8 cellular contexts compared by ENCODE assay signal in the genomic region with DNA sequence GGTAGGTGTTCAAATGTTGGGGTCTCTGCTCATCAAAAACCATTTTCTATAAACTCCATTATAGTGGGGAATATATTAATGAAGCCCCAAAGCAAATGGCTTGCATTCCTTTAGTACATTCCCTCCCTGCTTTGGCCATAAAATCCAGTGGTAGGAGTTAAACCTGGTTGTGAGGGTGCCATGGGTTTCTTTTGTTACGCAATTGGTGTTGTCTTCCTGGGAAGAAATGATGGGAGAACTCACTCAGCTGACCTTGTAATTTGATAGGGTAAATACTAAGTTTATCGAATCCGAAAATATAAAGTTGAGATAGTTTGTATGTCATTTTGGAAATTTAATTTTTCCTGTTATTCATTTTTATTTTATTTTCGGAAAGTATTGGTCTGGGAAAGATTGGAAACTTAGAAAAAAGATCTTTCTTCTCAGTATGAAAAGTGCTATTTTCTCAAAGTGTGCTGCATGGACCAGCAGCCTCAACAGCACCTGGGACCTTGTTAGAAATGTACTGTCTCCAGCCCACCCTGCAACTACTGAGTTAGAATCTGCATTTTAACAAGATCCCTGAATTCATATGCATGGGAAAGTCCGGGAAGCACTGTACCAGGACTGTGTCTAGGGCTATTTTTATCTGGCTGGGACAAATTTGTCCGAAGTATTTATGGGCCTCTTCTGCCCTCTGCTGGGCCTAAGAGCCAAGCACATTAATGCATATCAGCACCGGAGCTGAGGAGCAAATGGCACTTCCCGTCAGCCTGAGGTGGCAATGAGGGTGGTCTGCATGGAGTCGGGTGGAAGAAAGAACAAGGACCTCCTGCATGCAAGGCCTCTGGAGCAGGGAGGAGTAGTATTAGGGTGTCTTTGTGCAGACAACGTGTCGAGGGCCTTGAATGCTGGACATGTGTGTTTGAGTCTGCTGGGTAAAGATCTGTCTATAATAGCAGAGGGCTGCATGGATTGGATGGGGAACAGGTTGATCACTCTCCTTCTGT. TPM values are rescaled to one million over a fixed set of nuclear protein-coding genes. Genes with fewer than 3 reads are reported as not detected.
DNase-seq lines count a peak whose midpoint lies in the region; ATAC-seq, FAIRE-seq and TF ChIP-seq lines count a peak whose summit lies in the region.

No MANE protein-coding gene starts in this region.

- TF ChIP-seq CTCF in D721Med (IDR thresholded peaks at IDR 0.05; ENCODE audit: insufficient read depth, missing control alignments) (peak; percentile 95), Peyer's patch (IDR thresholded peaks at IDR 0.05) (peak; percentile 30 to 92 (median 84))

- no peak overlapping the region for H3K27ac ChIP-seq in Peyer's patch
- H3K27ac ChIP-seq in substantia nigra (ENCODE audit: low read depth, low read length, poor library complexity, severe bottlenecking), result peak overlapping the region; percentile 55

- DNase-seq in D721Med (ENCODE audit: insufficient read length, low spot score), result no peak
- peak; percentile 46 for DNase-seq in HuH-7 (ENCODE audit: low spot score)
- DNase-seq in Peyer's patch, result peak; percentile 55 to 84 (median 62)
- DNase-seq in activated T-cell treated with anti-CD3 and anti-CD28 coated beads, Interleukin-2, amount 50 U/mL, for 72 hours, result peak; percentile 40 to 41
- DNase-seq in fibroblast of the conjunctiva (ENCODE audit: low read depth), result peak; percentile 44
- DNase-seq in substantia nigra (lab: John Stamatoyannopoulos, UW), result peak in 44 of 49 donors; percentile 3 to 78 (median 56)

- no peak overlapping the region for H3K4me3 ChIP-seq in Peyer's patch
- no peak overlapping the region for H3K4me3 ChIP-seq in neuron (ENCODE audit: low read length)

- peak overlapping the region; percentile 2 for H2AFZ ChIP-seq in neuron (ENCODE audit: low read depth, low read length)

- no peaks in the 10 kb centered on the region for H3K36me3 ChIP-seq in Peyer's patch
- no peaks in the 10 kb centered on the region for H3K36me3 ChIP-seq in neuron (ENCODE audit: insufficient read depth, low read length)

- H3K4me1 ChIP-seq in Peyer's patch (no peaks in the 10 kb centered on the region), neuron (ENCODE audit: insufficient read depth, low read length) (peaks cover 5% of the 10 kb centered on the region)

- ATAC-seq in activated T-cell treated with anti-CD3 and anti-CD28 coated beads, Interleukin-2, amount 50 U/mL, for 72 hours (replicated peaks in 1 of 2), result peak; percentile 66 to 74
- ATAC-seq in HG02623 (IDR thresholded peaks at IDR 0.05; ENCODE audit: unreplicated experiment), result no peak

- TF ChIP-seq POLR2A in Peyer's patch (IDR thresholded peaks at IDR 0.05), result no peak

- H3K27ac Mint-ChIP-seq in activated T-cell treated with anti-CD3 and anti-CD28 coated beads, Interleukin-2, amount 50 U/mL, for 72 hours, result no peak overlapping the region

- no peak for FAIRE-seq in D721Med (lab: Jason Lieb, UNC)

- no peaks in the 10 kb centered on the region for H3K4me1 Mint-ChIP-seq in activated T-cell treated with anti-CD3 and anti-CD28 coated beads, Interleukin-2, amount 50 U/mL, for 72 hours (ENCODE audit: low read depth)

- H3K27me3 ChIP-seq in Peyer's patch, result no peaks in the 10 kb centered on the region
- H3K27me3 ChIP-seq in neuron (ENCODE audit: insufficient read depth, low read length), result no peaks in the 10 kb centered on the region

- no peaks in the 10 kb centered on the region for H3K27me3 Mint-ChIP-seq in activated T-cell treated with anti-CD3 and anti-CD28 coated beads, Interleukin-2, amount 50 U/mL, for 72 hours (ENCODE audit: low read depth)

- no peaks in the 10 kb centered on the region for H3K36me3 Mint-ChIP-seq in activated T-cell treated with anti-CD3 and anti-CD28 coated beads, Interleukin-2, amount 50 U/mL, for 72 hours (ENCODE audit: insufficient read depth in 2 of 2)

- H3K4me3 Mint-ChIP-seq in activated T-cell treated with anti-CD3 and anti-CD28 coated beads, Interleukin-2, amount 50 U/mL, for 72 hours, result no peak overlapping the region

- peaks cover 0 to 4% of the 10 kb centered on the region in 2 donors for H3K9me3 Mint-ChIP-seq in activated T-cell treated with anti-CD3 and anti-CD28 coated beads, Interleukin-2, amount 50 U/mL, for 72 hours

- no peaks in the 10 kb centered on the region for H3K9me3 ChIP-seq in Peyer's patch
- H3K9me3 ChIP-seq in neuron (ENCODE audit: low read length), result no peaks in the 10 kb centered on the region

RNA-seq across cellular contexts. Expression of a gene that starts 54.7 kb away (rescaled TPM):
- total RNA-seq in Peyer's patch, result 1 to 10 TPM in 1 of 4 donors, under 1 TPM in 2, not detected in 1; 0.53 to 2.0 (median 0.83) TPM
- total RNA-seq in activated T-cell treated with anti-CD3 and anti-CD28 coated beads, Interleukin-2, amount 50 U/mL, for 72 hours, result under 1 TPM in 1 of 2 donors, not detected in 1; 0.21 TPM
